14 cellular contexts compared by ENCODE assay signal in the genomic region with DNA sequence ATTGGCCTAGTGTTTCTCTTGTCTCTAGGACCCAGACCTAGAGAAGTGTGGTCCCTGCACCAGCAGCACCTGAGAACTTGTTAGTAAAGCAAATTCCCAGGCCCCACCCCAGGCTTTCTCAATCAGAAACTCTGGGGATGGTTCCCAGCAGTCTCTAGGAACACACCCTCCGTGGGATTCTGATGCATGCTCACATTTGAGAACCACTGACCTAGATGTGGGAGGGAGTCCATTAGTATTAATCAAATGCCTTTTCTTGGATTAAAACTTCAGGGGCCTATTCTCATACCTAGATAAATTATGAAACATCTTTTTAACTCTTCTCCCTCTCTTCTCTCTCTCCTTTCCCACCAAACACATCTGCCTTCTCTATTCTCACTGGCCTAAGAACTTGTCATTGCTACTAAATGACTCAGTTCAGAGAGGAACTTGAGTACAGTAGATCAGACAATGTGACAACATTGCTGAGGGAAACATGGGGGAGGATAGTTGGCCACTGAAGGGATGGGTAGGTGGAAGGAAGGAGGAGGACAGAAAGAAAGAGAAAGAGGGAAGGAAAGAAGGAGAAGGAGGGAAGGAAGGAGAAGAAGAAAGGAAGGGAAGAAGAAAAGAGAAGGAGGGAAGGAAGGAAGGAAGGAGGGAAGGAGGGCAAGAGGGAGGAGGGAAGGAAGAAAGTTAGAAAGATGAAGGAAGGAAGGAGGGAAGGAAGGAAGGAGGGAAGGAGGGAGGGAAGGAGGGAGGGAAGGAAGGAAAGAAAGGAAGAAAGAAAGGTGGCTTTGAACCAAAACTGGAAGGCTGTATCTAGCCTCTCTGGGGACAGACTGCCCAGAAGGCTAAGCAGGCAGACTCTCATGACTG.
DNase-seq lines count a peak whose midpoint lies in the region; ATAC-seq lines count a peak whose summit lies in the region.
"Had no signal": no experiment of that assay in that cellular context is flagged by ENCODE, and none has a peak within 500 bp of the region (broad histone marks: within the 10 kb centered on the region; RNA-seq: fewer than 3 reads in every experiment).

No MANE protein-coding gene starts in this region.

- intact Hi-C loops in dendritic cell treated with granulocyte-macrophage colony-stimulating factor and Interleukin-4, amounts not matched to agents 40 ng/mL and 50 ng/mL, for 4 days (cut with micrococcal nuclease) = no loop called here

- ATAC-seq in activated T-cell treated with anti-CD3 and anti-CD28 coated beads, Interleukin-2, amount 50 U/mL, for 4 hours = peak; percentile 55 to 77
- ATAC-seq in stimulated activated memory B cell treated with anti-CD40 and anti-IgM and Interleukin-4, amounts not matched to agents 10 μg/mL and 1 μg/mL and 100 μg/mL, for 72 hours = no peak
- ATAC-seq in HG02973 (IDR thresholded peaks at IDR 0.05; ENCODE audit: unreplicated experiment) (no peak), HG03439 (IDR thresholded peaks at IDR 0.05; ENCODE audit: unreplicated experiment) (no peak)

- H3K4me1 Mint-ChIP-seq in activated T-cell treated with anti-CD3 and anti-CD28 coated beads, Interleukin-2, amount 50 U/mL, for 4 hours (ENCODE audit: low read depth) = peaks cover 57% of the 10 kb centered on the region
- H3K4me1 Mint-ChIP-seq in dendritic cell treated with granulocyte-macrophage colony-stimulating factor and Interleukin-4, amounts not matched to agents 40 ng/mL and 50 ng/mL, for 4 days (ENCODE audit: low read depth) = peaks cover 35% of the 10 kb centered on the region
- H3K4me1 Mint-ChIP-seq in stimulated activated memory B cell treated with anti-CD40 and anti-IgM and Interleukin-4, amounts not matched to agents 10 μg/mL and 1 μg/mL and 100 μg/mL, for 72 hours = peaks cover 51% of the 10 kb centered on the region

- H3K36me3 Mint-ChIP-seq in activated T-cell treated with anti-CD3 and anti-CD28 coated beads, Interleukin-2, amount 50 U/mL, for 4 hours (ENCODE audit: insufficient read depth) = peaks cover 24% of the 10 kb centered on the region
- H3K36me3 Mint-ChIP-seq in dendritic cell treated with granulocyte-macrophage colony-stimulating factor and Interleukin-4, amounts not matched to agents 40 ng/mL and 50 ng/mL, for 4 days (ENCODE audit: low read depth) = peaks cover 26% of the 10 kb centered on the region
- H3K36me3 Mint-ChIP-seq in stimulated activated memory B cell treated with anti-CD40 and anti-IgM and Interleukin-4, amounts not matched to agents 10 μg/mL and 1 μg/mL and 100 μg/mL, for 72 hours = peaks cover 54% of the 10 kb centered on the region

- no peaks in the 10 kb centered on the region for H3K9me3 Mint-ChIP-seq in activated T-cell treated with anti-CD3 and anti-CD28 coated beads, Interleukin-2, amount 50 U/mL, for 4 hours
- peaks cover 6% of the 10 kb centered on the region for H3K9me3 Mint-ChIP-seq in dendritic cell treated with granulocyte-macrophage colony-stimulating factor and Interleukin-4, amounts not matched to agents 40 ng/mL and 50 ng/mL, for 4 days
- H3K9me3 Mint-ChIP-seq in stimulated activated memory B cell treated with anti-CD40 and anti-IgM and Interleukin-4, amounts not matched to agents 10 μg/mL and 1 μg/mL and 100 μg/mL, for 72 hours = no peaks in the 10 kb centered on the region

- no peak overlapping the region for H3K4me3 Mint-ChIP-seq in activated T-cell treated with anti-CD3 and anti-CD28 coated beads, Interleukin-2, amount 50 U/mL, for 4 hours
- no peak overlapping the region for H3K4me3 Mint-ChIP-seq in dendritic cell treated with granulocyte-macrophage colony-stimulating factor and Interleukin-4, amounts not matched to agents 40 ng/mL and 50 ng/mL, for 4 days
- H3K4me3 Mint-ChIP-seq in stimulated activated memory B cell treated with anti-CD40 and anti-IgM and Interleukin-4, amounts not matched to agents 10 μg/mL and 1 μg/mL and 100 μg/mL, for 72 hours = no peak overlapping the region
- H3K4me3 Mint-ChIP-seq: neural crest cell had no signal

- H3K27me3 Mint-ChIP-seq in activated T-cell treated with anti-CD3 and anti-CD28 coated beads, Interleukin-2, amount 50 U/mL, for 4 hours (ENCODE audit: low read depth) = no peaks in the 10 kb centered on the region
- H3K27me3 Mint-ChIP-seq in dendritic cell treated with granulocyte-macrophage colony-stimulating factor and Interleukin-4, amounts not matched to agents 40 ng/mL and 50 ng/mL, for 4 days = no peaks in the 10 kb centered on the region
- no peaks in the 10 kb centered on the region for H3K27me3 Mint-ChIP-seq in stimulated activated memory B cell treated with anti-CD40 and anti-IgM and Interleukin-4, amounts not matched to agents 10 μg/mL and 1 μg/mL and 100 μg/mL, for 72 hours

- no peak for DNase-seq in activated T-cell treated with anti-CD3 and anti-CD28 coated beads, Interleukin-2, amount 50 U/mL, for 4 hours
- DNase-seq in activated T-cell treated with anti-CD3 and anti-CD28 coated beads for 4 hours = no peak
- peak; percentile 13 for DNase-seq in OCI-M1 (lab: John Stamatoyannopoulos, UW)
- DNase-seq in HuH-7 (ENCODE audit: low spot score) = no peak
- DNase-seq: activated effector memory CD4-positive, alpha-beta T cell treated with anti-CD3 and anti-CD28 coated beads, Interleukin-2, amount 50 U/mL, for 16 hours; AML-193; left cardiac atrium; RPMI8226; stimulated activated CD4-positive, alpha-beta T cell treated with anti-CD3 and anti-CD28 coated beads, Interleukin-12 subunit alpha, Interleukin-12 subunit beta, amount 100 ng/mL, for 4 hours had no signal

- peak overlapping the region; percentile 60 for H3K27ac Mint-ChIP-seq in dendritic cell treated with granulocyte-macrophage colony-stimulating factor and Interleukin-4, amounts not matched to agents 40 ng/mL and 50 ng/mL, for 4 days
- H3K27ac Mint-ChIP-seq in stimulated activated memory B cell treated with anti-CD40 and anti-IgM and Interleukin-4, amounts not matched to agents 10 μg/mL and 1 μg/mL and 100 μg/mL, for 72 hours = peak overlapping the region; percentile 5

Comparison
In these comparisons a context has a peak if more than half of its experiments do, and no peak if none do; other contexts are left out.
1. ATAC-seq: peak in activated T-cell treated with anti-CD3 and anti-CD28 coated beads, Interleukin-2, amount 50 U/mL, for 4 hours (2 of 2); none in stimulated activated memory B cell treated with anti-CD40 and anti-IgM and Interleukin-4, amounts not matched to agents 10 μg/mL and 1 μg/mL and 100 μg/mL, for 72 hours (single experiment), HG02973 (single experiment) and HG03439 (single experiment).